8 cellular contexts compared by ENCODE assay signal in the genomic region with DNA sequence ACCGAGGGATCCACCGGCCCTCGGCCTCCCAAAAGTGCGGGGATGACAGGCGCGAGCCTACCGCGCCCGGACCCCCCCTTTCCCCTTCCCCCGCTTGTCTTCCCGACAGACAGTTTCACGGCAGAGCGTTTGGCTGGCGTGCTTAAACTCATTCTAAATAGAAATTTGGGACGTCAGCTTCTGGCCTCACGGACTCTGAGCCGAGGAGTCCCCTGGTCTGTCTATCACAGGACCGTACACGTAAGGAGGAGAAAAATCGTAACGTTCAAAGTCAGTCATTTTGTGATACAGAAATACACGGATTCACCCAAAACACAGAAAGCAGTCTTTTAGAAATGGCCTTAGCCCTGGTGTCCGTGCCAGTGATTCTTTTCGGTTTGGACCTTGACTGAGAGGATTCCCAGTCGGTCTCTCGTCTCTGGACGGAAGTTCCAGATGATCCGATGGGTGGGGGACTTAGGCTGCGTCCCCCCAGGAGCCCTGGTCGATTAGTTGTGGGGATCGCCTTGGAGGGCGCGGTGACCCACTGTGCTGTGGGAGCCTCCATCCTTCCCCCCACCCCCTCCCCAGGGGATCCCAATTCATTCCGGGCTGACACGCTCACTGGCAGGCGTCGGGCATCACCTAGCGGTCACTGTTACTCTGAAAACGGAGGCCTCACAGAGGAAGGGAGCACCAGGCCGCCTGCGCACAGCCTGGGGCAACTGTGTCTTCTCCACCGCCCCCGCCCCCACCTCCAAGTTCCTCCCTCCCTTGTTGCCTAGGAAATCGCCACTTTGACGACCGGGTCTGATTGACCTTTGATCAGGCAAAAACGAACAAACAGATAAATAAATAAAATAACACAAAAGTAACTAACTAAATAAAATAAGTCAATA.
A peak's percentile ranks its signal among the peaks of the same experiment; 100 is the strongest.
DNase-seq lines count a peak whose midpoint lies in the region; ATAC-seq, FAIRE-seq and TF ChIP-seq lines count a peak whose summit lies in the region.
"Not testable (repeated sequence)": the region's sequence is repeated elsewhere in the genome, so short reads cannot be mapped to it uniquely, and the experiment has no call there.

No MANE protein-coding gene starts in this region.

- intact Hi-C loops in HepG2 (cut with micrococcal nuclease; ENCODE audit: unreplicated experiment) = not testable (repeated sequence)

- H2AFZ ChIP-seq in HepG2 (ENCODE audit: low read length) = not testable (repeated sequence)

- DNase-seq in HepG2 (ENCODE audit: low spot score); upper lobe of left lung: not testable (repeated sequence)

- not testable (repeated sequence) for H3K4me1 Mint-ChIP-seq in activated T-helper 17 cell treated with anti-CD3 and anti-CD28 coated beads, Interleukin-2, amount 50 U/mL, for 72 hours

- not testable (repeated sequence) for H3K9me3 ChIP-seq in HepG2 (ENCODE audit: low read length); upper lobe of left lung

- H3K36me3 ChIP-seq in HepG2 (replicated peaks in 1 of 2; ENCODE audit: control insufficient read depth in 1 of 2, insufficient read depth in 2 of 2, low read length in 2 of 2); upper lobe of left lung: not testable (repeated sequence)

- not testable (repeated sequence) for TF ChIP-seq POLR2A in HepG2 (IDR thresholded peaks at IDR 0.05; ENCODE audit: insufficient read depth in 1 of 2, low read depth in 2 of 2, low read length in 2 of 2); upper lobe of left lung (IDR thresholded peaks at IDR 0.05)

- not testable (repeated sequence) for H3K79me2 ChIP-seq in HepG2 (ENCODE audit: insufficient read depth, low read length)

- TF ChIP-seq EP300 in HepG2 (IDR thresholded peaks at IDR 0.05; ENCODE audit: low read depth in 2 of 2, low read length in 2 of 2); HepG2 (CRISPR knock-in tag; IDR thresholded peaks at IDR 0.05; ENCODE audit: borderline replicate concordance); upper lobe of left lung (IDR thresholded peaks at IDR 0.05): not testable (repeated sequence)

- H3K27me3 ChIP-seq in HepG2 (ENCODE audit: control insufficient read depth in 1 of 2, insufficient read depth in 2 of 2, low read length in 2 of 2); upper lobe of left lung: not testable (repeated sequence)

- not testable (repeated sequence) for H3K4me3 ChIP-seq in HepG2 (replicated peaks in 1 of 3; ENCODE audit: insufficient read depth in 1 of 3, low read depth in 2 of 3, low read length in 3 of 3); upper lobe of left lung

- H3K27me3 Mint-ChIP-seq in activated T-helper 17 cell treated with anti-CD3 and anti-CD28 coated beads, Interleukin-2, amount 50 U/mL, for 72 hours = not testable (repeated sequence)

- H3K4me2 ChIP-seq in HepG2 (ENCODE audit: low read depth, low read length) = not testable (repeated sequence)

- POLR2A ChIA-PET in HepG2 (lab: Yijun Ruan, JAX) = not testable (repeated sequence)

- not testable (repeated sequence) for TF ChIP-seq CTCF in HepG2 (CRISPR knock-in tag; IDR thresholded peaks at IDR 0.05); upper lobe of left lung (IDR thresholded peaks at IDR 0.05)

- H3K9ac ChIP-seq in HepG2 (ENCODE audit: insufficient read depth, low read depth, low read length) = not testable (repeated sequence)

- H3K4me1 ChIP-seq in HepG2 (ENCODE audit: insufficient read depth, low read length); upper lobe of left lung: not testable (repeated sequence)

- CTCF ChIA-PET in HepG2 (lab: Yijun Ruan, JAX; ENCODE audit: low intra/inter-chr PET ratio, low total read pairs) = not testable (repeated sequence)

- ATAC-seq in GM18520 (IDR thresholded peaks at IDR 0.05; ENCODE audit: unreplicated experiment) (peak; percentile 30), GM19463 (IDR thresholded peaks at IDR 0.05; ENCODE audit: unreplicated experiment) (peak; percentile 24), HG02571 (IDR thresholded peaks at IDR 0.05; ENCODE audit: unreplicated experiment) (peak; percentile 35), HG03060 (IDR thresholded peaks at IDR 0.05; ENCODE audit: low read depth, unreplicated experiment) (peak; percentile 22), HG03520 (IDR thresholded peaks at IDR 0.05; ENCODE audit: unreplicated experiment) (peak; percentile 40), HepG2 (peak; percentile 83), upper lobe of left lung (ENCODE audit: low FRiP score in 2 of 2) (peak; percentile 82 to 91)
- ATAC-seq in activated T-helper 17 cell treated with anti-CD3 and anti-CD28 coated beads, Interleukin-2, amount 50 U/mL, for 72 hours (replicated peaks) = peak; percentile 45

- in situ Hi-C loops in HepG2 (cut with HindIII; ENCODE audit: extremely low pct_ligation_motif_present, low pct_unique_long_range_greater_than_20kb) = not testable (repeated sequence)

- not testable (repeated sequence) for H3K27ac Mint-ChIP-seq in activated T-helper 17 cell treated with anti-CD3 and anti-CD28 coated beads, Interleukin-2, amount 50 U/mL, for 72 hours

- not testable (repeated sequence) for FAIRE-seq in HepG2 (lab: Jason Lieb, UNC)

- H3K4me3 Mint-ChIP-seq in activated T-helper 17 cell treated with anti-CD3 and anti-CD28 coated beads, Interleukin-2, amount 50 U/mL, for 72 hours = not testable (repeated sequence)

- not testable (repeated sequence) for H4K20me1 ChIP-seq in HepG2 (ENCODE audit: insufficient read depth, low read length)

- H3K27ac ChIP-seq in HepG2 (ENCODE audit: extremely low read length, insufficient read depth, low read length); upper lobe of left lung: not testable (repeated sequence)

- not testable (repeated sequence) for TF ChIP-seq RAD21 in HepG2 (CRISPR knock-in tag; IDR thresholded peaks at IDR 0.05)

- H3K9me3 Mint-ChIP-seq in activated T-helper 17 cell treated with anti-CD3 and anti-CD28 coated beads, Interleukin-2, amount 50 U/mL, for 72 hours = not testable (repeated sequence)

- BruUV-seq in HepG2 (replicated peaks; lab: Mats Ljungman, UMichigan) = not testable (repeated sequence)

- WGBS in HepG2 (ENCODE audit: low lambda C conversion rate) = no CpG with 5 or more reads among the region's 47 CpGs
- no CpG with 5 or more reads among the region's 47 CpGs for WGBS in upper lobe of left lung, 2 donors

- not testable (repeated sequence) for H3K36me3 Mint-ChIP-seq in activated T-helper 17 cell treated with anti-CD3 and anti-CD28 coated beads, Interleukin-2, amount 50 U/mL, for 72 hours (ENCODE audit: low read depth)

Comparison
In these comparisons a context has a peak if more than half of its experiments do, and no peak if none do; other contexts are left out.
1. ATAC-seq: peak in every context shown above with its lines; median percentile 86 in upper lobe of left lung; 83 in HepG2; 45 in activated T-helper 17 cell treated with anti-CD3 and anti-CD28 coated beads, Interleukin-2, amount 50 U/mL, for 72 hours; 40 in HG03520; 35 in HG02571; 30 in GM18520; 24 in GM19463; 22 in HG03060.